ENCODE assay signal across 1 cellular context in genomic region chr1:18409609-18410237, GRCh38.
TF ChIP-seq lines count a peak whose summit lies in the region.

No MANE protein-coding gene starts in this region.

TF ChIP-seq in GM23338, 12 proteins besides CTCF, POLR2A, EP300 and RAD21 (continued from another document):
- no peak for TF ChIP-seq NANOG (IDR thresholded peaks at IDR 0.05; ENCODE audit: borderline replicate concordance)
- TF ChIP-seq ZNF114 (CRISPR knock-in tag; IDR thresholded peaks at IDR 0.05) = no peak
